In genomic region chr14:68970096-68970612, GRCh38 we compare ENCODE assay signal across 1 cellular context.
TF ChIP-seq lines count a peak whose summit lies in the region.

No MANE protein-coding gene starts in this region.

TF ChIP-seq in H1, 55 proteins besides CTCF, POLR2A, EP300 and RAD21 (continued from another document):
- TF ChIP-seq RBBP5 (IDR thresholded peaks at IDR 0.05; ENCODE audit: borderline replicate concordance, low read depth, low read length) (peak; percentile 57; the same call in 1 of the 2 replicates), POU5F1 (IDR thresholded peaks at IDR 0.05; ENCODE audit: low read depth, low read length) (no peak), MAX (IDR thresholded peaks at IDR 0.05) (peak; percentile 45; the same call in 1 of the 2 replicates)
